1 cellular context compared by ENCODE assay signal in genomic region chr2:230706053-230706498, GRCh38.
TF ChIP-seq lines count a peak whose summit lies in the region.

No MANE protein-coding gene starts in this region.

TF ChIP-seq in A549, 52 proteins besides CTCF, POLR2A, EP300 and RAD21 (continued from another document):
- TF ChIP-seq REST (IDR thresholded peaks at IDR 0.05) (no peak), POLR2AphosphoS2 (conservative IDR thresholded peaks at IDR 0.05; ENCODE audit: low read length) (no peak), ZNF302 (CRISPR knock-in tag; IDR thresholded peaks at IDR 0.05) (no peak), BCL3 (IDR thresholded peaks at IDR 0.05) (no peak), GATA3 (IDR thresholded peaks at IDR 0.05; ENCODE audit: borderline replicate concordance) (no peak), HMGXB4 (CRISPR knock-in tag; IDR thresholded peaks at IDR 0.05; ENCODE audit: borderline replicate concordance) (no peak), SMC3 (IDR thresholded peaks at IDR 0.05) (no peak), HDAC2 (IDR thresholded peaks at IDR 0.05) (no peak), E2F6 (IDR thresholded peaks at IDR 0.05; ENCODE audit: borderline replicate concordance, low read depth) (no peak), PBX3 (IDR thresholded peaks at IDR 0.05) (no peak), HOXB5 (CRISPR knock-in tag; IDR thresholded peaks at IDR 0.05) (no peak), CHD4 (IDR thresholded peaks at IDR 0.05; ENCODE audit: borderline replicate concordance) (no peak), ESRRA (IDR thresholded peaks at IDR 0.05; ENCODE audit: borderline replicate concordance, low read length) (no peak; the same call in 1 of the 2 replicates)
